Comparison of ENCODE assay signal across 1 cellular context in the genomic region with DNA sequence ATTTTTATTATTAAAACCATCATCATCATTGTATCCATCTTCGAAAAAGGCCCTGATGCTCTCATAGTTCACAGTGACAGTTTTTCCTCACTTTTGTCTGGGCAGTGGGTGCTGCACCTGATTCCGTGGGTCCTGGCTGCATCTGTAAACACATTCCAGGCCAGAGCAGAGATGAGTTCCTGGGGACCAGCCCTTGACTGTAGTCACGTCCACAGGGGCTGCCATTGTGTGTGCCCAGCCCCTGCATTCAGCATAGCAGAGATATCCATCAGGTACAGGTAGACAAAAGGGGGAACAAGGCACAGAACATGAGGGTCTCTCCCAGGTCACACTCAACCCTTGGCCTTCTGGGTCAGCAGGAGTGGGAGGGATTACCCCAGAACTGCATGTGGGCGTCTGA.
TF ChIP-seq lines count a peak whose summit lies in the region.

No MANE protein-coding gene starts in this region.

TF ChIP-seq in WTC11, 78 proteins besides CTCF, POLR2A, EP300 and RAD21 (continued from another document):
- TF ChIP-seq ZMAT4 (CRISPR knock-in tag; IDR thresholded peaks at IDR 0.05): no peak
- no peak for TF ChIP-seq MLX (CRISPR knock-in tag; IDR thresholded peaks at IDR 0.05)
- no peak for TF ChIP-seq TEAD4 (CRISPR knock-in tag; IDR thresholded peaks at IDR 0.05)
- no peak for TF ChIP-seq GABPB1 (CRISPR knock-in tag; IDR thresholded peaks at IDR 0.05)
- TF ChIP-seq ZNF317 (CRISPR knock-in tag; IDR thresholded peaks at IDR 0.05; ENCODE audit: borderline replicate concordance, low read depth): no peak
- TF ChIP-seq, protein P1, sequence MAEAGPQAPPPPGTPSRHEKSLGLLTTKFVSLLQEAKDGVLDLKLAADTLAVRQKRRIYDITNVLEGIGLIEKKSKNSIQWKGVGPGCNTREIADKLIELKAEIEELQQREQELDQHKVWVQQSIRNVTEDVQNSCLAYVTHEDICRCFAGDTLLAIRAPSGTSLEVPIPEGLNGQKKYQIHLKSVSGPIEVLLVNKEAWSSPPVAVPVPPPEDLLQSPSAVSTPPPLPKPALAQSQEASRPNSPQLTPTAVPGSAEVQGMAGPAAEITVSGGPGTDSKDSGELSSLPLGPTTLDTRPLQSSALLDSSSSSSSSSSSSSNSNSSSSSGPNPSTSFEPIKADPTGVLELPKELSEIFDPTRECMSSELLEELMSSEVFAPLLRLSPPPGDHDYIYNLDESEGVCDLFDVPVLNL (CRISPR knock-in tag; IDR thresholded peaks at IDR 0.05; ENCODE audit: borderline replicate concordance, low read depth): no peak
- TF ChIP-seq, protein P2, sequence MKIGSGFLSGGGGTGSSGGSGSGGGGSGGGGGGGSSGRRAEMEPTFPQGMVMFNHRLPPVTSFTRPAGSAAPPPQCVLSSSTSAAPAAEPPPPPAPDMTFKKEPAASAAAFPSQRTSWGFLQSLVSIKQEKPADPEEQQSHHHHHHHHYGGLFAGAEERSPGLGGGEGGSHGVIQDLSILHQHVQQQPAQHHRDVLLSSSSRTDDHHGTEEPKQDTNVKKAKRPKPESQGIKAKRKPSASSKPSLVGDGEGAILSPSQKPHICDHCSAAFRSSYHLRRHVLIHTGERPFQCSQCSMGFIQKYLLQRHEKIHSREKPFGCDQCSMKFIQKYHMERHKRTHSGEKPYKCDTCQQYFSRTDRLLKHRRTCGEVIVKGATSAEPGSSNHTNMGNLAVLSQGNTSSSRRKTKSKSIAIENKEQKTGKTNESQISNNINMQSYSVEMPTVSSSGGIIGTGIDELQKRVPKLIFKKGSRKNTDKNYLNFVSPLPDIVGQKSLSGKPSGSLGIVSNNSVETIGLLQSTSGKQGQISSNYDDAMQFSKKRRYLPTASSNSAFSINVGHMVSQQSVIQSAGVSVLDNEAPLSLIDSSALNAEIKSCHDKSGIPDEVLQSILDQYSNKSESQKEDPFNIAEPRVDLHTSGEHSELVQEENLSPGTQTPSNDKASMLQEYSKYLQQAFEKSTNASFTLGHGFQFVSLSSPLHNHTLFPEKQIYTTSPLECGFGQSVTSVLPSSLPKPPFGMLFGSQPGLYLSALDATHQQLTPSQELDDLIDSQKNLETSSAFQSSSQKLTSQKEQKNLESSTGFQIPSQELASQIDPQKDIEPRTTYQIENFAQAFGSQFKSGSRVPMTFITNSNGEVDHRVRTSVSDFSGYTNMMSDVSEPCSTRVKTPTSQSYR (CRISPR knock-in tag; IDR thresholded peaks at IDR 0.05): no peak
- no peak for TF ChIP-seq MXD4 (CRISPR knock-in tag; IDR thresholded peaks at IDR 0.05; ENCODE audit: borderline replicate concordance)
- no peak for TF ChIP-seq ATF3 (CRISPR knock-in tag; conservative IDR thresholded peaks at IDR 0.05)
- no peak for TF ChIP-seq IRF1 (CRISPR knock-in tag; IDR thresholded peaks at IDR 0.05)
- TF ChIP-seq TP53 (CRISPR knock-in tag; IDR thresholded peaks at IDR 0.05): no peak
- TF ChIP-seq ESRRA (CRISPR knock-in tag; IDR thresholded peaks at IDR 0.05; ENCODE audit: borderline replicate concordance): no peak
- TF ChIP-seq, protein P3, sequence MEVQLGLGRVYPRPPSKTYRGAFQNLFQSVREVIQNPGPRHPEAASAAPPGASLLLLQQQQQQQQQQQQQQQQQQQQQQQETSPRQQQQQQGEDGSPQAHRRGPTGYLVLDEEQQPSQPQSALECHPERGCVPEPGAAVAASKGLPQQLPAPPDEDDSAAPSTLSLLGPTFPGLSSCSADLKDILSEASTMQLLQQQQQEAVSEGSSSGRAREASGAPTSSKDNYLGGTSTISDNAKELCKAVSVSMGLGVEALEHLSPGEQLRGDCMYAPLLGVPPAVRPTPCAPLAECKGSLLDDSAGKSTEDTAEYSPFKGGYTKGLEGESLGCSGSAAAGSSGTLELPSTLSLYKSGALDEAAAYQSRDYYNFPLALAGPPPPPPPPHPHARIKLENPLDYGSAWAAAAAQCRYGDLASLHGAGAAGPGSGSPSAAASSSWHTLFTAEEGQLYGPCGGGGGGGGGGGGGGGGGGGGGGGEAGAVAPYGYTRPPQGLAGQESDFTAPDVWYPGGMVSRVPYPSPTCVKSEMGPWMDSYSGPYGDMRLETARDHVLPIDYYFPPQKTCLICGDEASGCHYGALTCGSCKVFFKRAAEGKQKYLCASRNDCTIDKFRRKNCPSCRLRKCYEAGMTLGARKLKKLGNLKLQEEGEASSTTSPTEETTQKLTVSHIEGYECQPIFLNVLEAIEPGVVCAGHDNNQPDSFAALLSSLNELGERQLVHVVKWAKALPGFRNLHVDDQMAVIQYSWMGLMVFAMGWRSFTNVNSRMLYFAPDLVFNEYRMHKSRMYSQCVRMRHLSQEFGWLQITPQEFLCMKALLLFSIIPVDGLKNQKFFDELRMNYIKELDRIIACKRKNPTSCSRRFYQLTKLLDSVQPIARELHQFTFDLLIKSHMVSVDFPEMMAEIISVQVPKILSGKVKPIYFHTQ (CRISPR knock-in tag; IDR thresholded peaks at IDR 0.05): no peak
